Comparison of ENCODE assay signal across 12 cellular contexts in genomic region chr17:57570740-57571344, GRCh38.
DNase-seq lines count a peak whose midpoint lies in the region; ATAC-seq and TF ChIP-seq lines count a peak whose summit lies in the region.
"Had no signal": no experiment of that assay in that cellular context is flagged by ENCODE, and none has a peak within 500 bp of the region (broad histone marks: within the 10 kb centered on the region; RNA-seq: fewer than 3 reads in every experiment).

No MANE protein-coding gene starts in this region.

- H3K9me3 ChIP-seq in right atrium auricular region = no peaks in the 10 kb centered on the region

- CTCF ChIA-PET in RWPE1 (lab: Yijun Ruan, JAX) = no interaction called here

- no peaks in the 10 kb centered on the region for H3K27me3 ChIP-seq in right atrium auricular region

- intact Hi-C loops in Right ventricle myocardium inferior (cut with DNase I) = loop anchor here (10.0 kb wide), 1 partner anchor 66 kb away; no protein-coding TSS in a partner anchor
- intact Hi-C loops in left cardiac atrium (cut with DNase I) = no loop called here

- TF ChIP-seq CTCF in right atrium auricular region (IDR thresholded peaks at IDR 0.05) (no peak), RWPE1 (conservative IDR thresholded peaks at IDR 0.05; ENCODE audit: low read depth) (no peak)

- DNase-seq in Right ventricle myocardium inferior (ENCODE audit: missing footprints) (no peak), right atrium auricular region (ENCODE audit: low spot score) (no peak), RWPE1 (ENCODE audit: low spot score) (no peak), left cardiac atrium (no peak), iPS-NIHi7 (ENCODE audit: extremely low spot score) (no peak)
- DNase-seq in stimulated activated CD4-positive, alpha-beta T cell treated with anti-CD3 and anti-CD28 coated beads, Interleukin-12 subunit alpha, Interleukin-12 subunit beta, amount 100 ng/mL, for 4 hours = no peak
- no peak for DNase-seq in effector CD4-positive, alpha-beta T cell
- DNase-seq: HCEC 1CT; NCI-H1694 treated with DMSO at 0.1 percent for 48 hours; stimulated activated CD4-positive, alpha-beta T cell treated with anti-CD3 and anti-CD28 coated beads, Interleukin-15, amount 100 ng/mL, for 24 hours had no signal

- peak overlapping the region in 1 of 2 donors; percentile 76 for H3K27ac ChIP-seq in right atrium auricular region
- peak overlapping the region; percentile 55 for H3K27ac ChIP-seq in RWPE1

- POLR2A ChIA-PET in RWPE1 (lab: Yijun Ruan, JAX; ENCODE audit: low non-redundant PET) = no interaction called here

- peaks cover 2 to 36% of the 10 kb centered on the region in 2 donors for H3K4me1 ChIP-seq in right atrium auricular region

- no peak overlapping the region for H3K4me3 ChIP-seq in right atrium auricular region
- H3K4me3 ChIP-seq: lung had no signal

- no peaks in the 10 kb centered on the region for H3K36me3 ChIP-seq in right atrium auricular region

- peak; percentile 7 for ATAC-seq in Right ventricle myocardium inferior
- peak; percentile 13 to 31 for ATAC-seq in left cardiac atrium
- ATAC-seq in GM18907 (IDR thresholded peaks at IDR 0.05; ENCODE audit: unreplicated experiment) = no peak
